In the genomic region with DNA sequence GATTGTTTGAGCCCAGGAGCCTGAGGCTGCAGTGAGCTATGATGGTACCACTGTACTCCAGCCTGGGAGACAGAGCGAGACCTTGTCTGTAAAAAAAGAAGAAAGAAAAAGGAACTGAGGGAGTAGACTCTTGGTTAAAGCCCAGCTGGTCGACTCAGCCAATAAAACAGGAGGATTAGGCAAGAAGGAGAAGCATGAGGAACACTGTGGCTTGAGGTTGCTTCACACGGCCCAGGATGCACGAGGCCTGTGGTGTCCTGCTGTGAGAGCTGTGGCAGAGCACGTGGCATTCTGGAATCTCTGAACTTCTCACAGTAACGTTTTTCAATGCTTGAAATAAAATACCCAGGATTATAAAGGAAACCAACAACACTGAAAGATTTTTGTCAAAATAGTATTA, we compare ENCODE assay signal across 12 cellular contexts.
A peak's percentile ranks its signal among the peaks of the same experiment; 100 is the strongest.
DNase-seq lines count a peak whose midpoint lies in the region; FAIRE-seq and TF ChIP-seq lines count a peak whose summit lies in the region.
"Had no signal": no experiment of that assay in that cellular context is flagged by ENCODE, and none has a peak within 500 bp of the region (broad histone marks: within the 10 kb centered on the region; RNA-seq: fewer than 3 reads in every experiment).

No MANE protein-coding gene starts in this region.

- TF ChIP-seq CTCF in NB4 (IDR thresholded peaks at IDR 0.05; ENCODE audit: low read depth, low read length): no peak
- TF ChIP-seq CTCF in cardiac fibroblast (IDR thresholded peaks at IDR 0.05; ENCODE audit: low read depth, low read length): no peak

- DNase-seq in GM03348 (ENCODE audit: low spot score) (peak; percentile 36), NB4 (ENCODE audit: low read depth) (peak; percentile 95), cardiac fibroblast (ENCODE audit: low read depth in 2 of 2) (peak; percentile 25 to 47), posterior vena cava (ENCODE audit: low spot score) (peak; percentile 84), islet precursor cell (no peak), H54 (ENCODE audit: insufficient read length, low spot score) (no peak), germinal center (ENCODE audit: low spot score) (no peak)
- DNase-seq in activated naive CD4-positive, alpha-beta T cell treated with anti-CD3 and anti-CD28 coated beads, Interleukin-2, amount 50 U/mL, for 16 hours: no peak
- DNase-seq: activated CD4-positive, alpha-beta T cell treated with anti-CD3 and anti-CD28 coated beads, Interleukin-2, amount 50 U/mL, for 1 hour; DMS79 treated with DMSO at 0.1 percent for 48 hours; NCI-H446 had no signal

- TF ChIP-seq POLR2A in NB4 (IDR thresholded peaks at IDR 0.05; ENCODE audit: extremely low read depth, insufficient read length) (no peak), H54 (IDR thresholded peaks at IDR 0.05; ENCODE audit: low read depth, low read length) (no peak)

- intact Hi-C loops in posterior vena cava (cut with DNase I): no loop called here

- no peak overlapping the region for H3K4me3 ChIP-seq in NB4 (ENCODE audit: low read depth, low read length)
- H3K4me3 ChIP-seq in cardiac fibroblast (replicated peaks in 1 of 2; ENCODE audit: low read depth in 2 of 2, low read length in 2 of 2): no peak overlapping the region
- H3K4me3 ChIP-seq: SJSA1 had no signal

- no peak for FAIRE-seq in H54 (lab: Jason Lieb, UNC)

Comparison
In these comparisons a context has a peak if more than half of its experiments do, and no peak if none do; other contexts are left out.
1. DNase-seq: peak in GM03348 (single experiment), NB4 (single experiment), cardiac fibroblast (2 of 2) and posterior vena cava (single experiment); none in islet precursor cell (single experiment), H54 (single experiment), activated naive CD4-positive, alpha-beta T cell treated with anti-CD3 and anti-CD28 coated beads, Interleukin-2, amount 50 U/mL, for 16 hours (single experiment) and germinal center (single experiment).